ENCODE assay signal across 16 cellular contexts in genomic region chr6:36980129-36980528, GRCh38. TPM values are rescaled to one million over a fixed set of nuclear protein-coding genes. Genes with fewer than 3 reads are reported as not detected.
A peak's percentile ranks its signal among the peaks of the same experiment; 100 is the strongest.
DNase-seq lines count a peak whose midpoint lies in the region; ATAC-seq and TF ChIP-seq lines count a peak whose summit lies in the region.
"Had no signal": no experiment of that assay in that cellular context is flagged by ENCODE, and none has a peak within 500 bp of the region (broad histone marks: within the 10 kb centered on the region; RNA-seq: fewer than 3 reads in every experiment).

No MANE protein-coding gene starts in this region.

- H3K9ac ChIP-seq in Loucy (ENCODE audit: low read depth, low read length, poor library complexity, severe bottlenecking): no peak overlapping the region

- peaks cover 35% of the 10 kb centered on the region for H3K36me3 ChIP-seq in Loucy (ENCODE audit: insufficient read depth, low read length)

- no peaks in the 10 kb centered on the region for H3K27me3 Mint-ChIP-seq in activated CD4-positive, alpha-beta memory T cell treated with anti-CD3 and anti-CD28 coated beads for 36 hours
- H3K27me3 Mint-ChIP-seq in activated CD4-positive, alpha-beta memory T cell treated with anti-CD3 and anti-CD28 coated beads, Interleukin-2, amount 10 ng/mL, durations not matched to agents 7 days and 5 days: no peaks in the 10 kb centered on the region
- H3K27me3 Mint-ChIP-seq: natural killer cell treated with Interleukin-12 subunit alpha and Interleukin-12 subunit beta and Interleukin-15 and Interleukin-18, amount 100 ng/mL, for 72 hours had no signal

- POLR2A ChIA-PET in activated CD4-positive, alpha-beta memory T cell treated with anti-CD3 and anti-CD28 coated beads for 36 hours (lab: Charles Lee): no interaction called here
- POLR2A ChIA-PET in activated CD4-positive, alpha-beta memory T cell treated with anti-CD3 and anti-CD28 coated beads, Interleukin-2, amount 10 ng/mL, durations not matched to agents 7 days and 5 days (lab: Charles Lee): interaction anchor here (0.8 to 3.4 kb wide), 2 partner anchors 38 to 66 kb away, joined by 3 to 15 read pairs; no protein-coding TSS in a partner anchor

- no peaks in the 10 kb centered on the region for H3K9me3 ChIP-seq in Loucy (ENCODE audit: insufficient read depth, low read depth, low read length)
- H3K9me3 ChIP-seq: tibial nerve had no signal

- H4K20me1 ChIP-seq in Loucy (ENCODE audit: insufficient read depth, low read length, poor library complexity, severe bottlenecking): peaks cover 61% of the 10 kb centered on the region

- H3K4me3 ChIP-seq in Loucy (ENCODE audit: low read length, poor library complexity, severe bottlenecking): no peak overlapping the region
- H3K4me3 ChIP-seq: SK-N-MC, tibial nerve had no signal

- TF ChIP-seq CTCF in Loucy (conservative IDR thresholded peaks at IDR 0.05; ENCODE audit: low read length): no peak

- peak overlapping the region; percentile 20 for H3K27ac Mint-ChIP-seq in activated CD4-positive, alpha-beta memory T cell treated with anti-CD3 and anti-CD28 coated beads for 36 hours
- H3K27ac Mint-ChIP-seq in activated CD4-positive, alpha-beta memory T cell treated with anti-CD3 and anti-CD28 coated beads, Interleukin-2, amount 10 ng/mL, durations not matched to agents 7 days and 5 days: no peak overlapping the region
- peak overlapping the region; percentile 29 for H3K27ac Mint-ChIP-seq in stimulated activated effector memory CD8-positive, alpha-beta T cell treated with anti-CD3 and anti-CD28 coated beads, Interleukin-12 subunit alpha, Interleukin-12 subunit beta, amount 100 ng/mL, for 72 hours

- peaks cover 83% of the 10 kb centered on the region for H3K79me2 ChIP-seq in Loucy (ENCODE audit: insufficient read depth, low read length)

- H3K9me3 Mint-ChIP-seq in activated CD4-positive, alpha-beta memory T cell treated with anti-CD3 and anti-CD28 coated beads for 36 hours: no peaks in the 10 kb centered on the region
- no peaks in the 10 kb centered on the region for H3K9me3 Mint-ChIP-seq in activated CD4-positive, alpha-beta memory T cell treated with anti-CD3 and anti-CD28 coated beads, Interleukin-2, amount 10 ng/mL, durations not matched to agents 7 days and 5 days
- H3K9me3 Mint-ChIP-seq in stimulated activated effector memory CD8-positive, alpha-beta T cell treated with anti-CD3 and anti-CD28 coated beads, Interleukin-12 subunit alpha, Interleukin-12 subunit beta, amount 100 ng/mL, for 72 hours: no peaks in the 10 kb centered on the region
- H3K9me3 Mint-ChIP-seq: activated T-cell treated with anti-CD3 and anti-CD28 coated beads, Interleukin-2, amount 50 U/mL, for 4 hours; natural killer cell treated with Interleukin-12 subunit alpha and Interleukin-12 subunit beta and Interleukin-15 and Interleukin-18, amount 100 ng/mL, for 72 hours had no signal

- no peak overlapping the region for H3K4me3 Mint-ChIP-seq in activated CD4-positive, alpha-beta memory T cell treated with anti-CD3 and anti-CD28 coated beads for 36 hours
- H3K4me3 Mint-ChIP-seq in activated CD4-positive, alpha-beta memory T cell treated with anti-CD3 and anti-CD28 coated beads, Interleukin-2, amount 10 ng/mL, durations not matched to agents 7 days and 5 days: no peak overlapping the region
- H3K4me3 Mint-ChIP-seq in stimulated activated effector memory CD8-positive, alpha-beta T cell treated with anti-CD3 and anti-CD28 coated beads, Interleukin-12 subunit alpha, Interleukin-12 subunit beta, amount 100 ng/mL, for 72 hours: no peak overlapping the region
- H3K4me3 Mint-ChIP-seq: activated T-cell treated with anti-CD3 and anti-CD28 coated beads, Interleukin-2, amount 50 U/mL, for 4 hours; natural killer cell treated with Interleukin-12 subunit alpha and Interleukin-12 subunit beta and Interleukin-15 and Interleukin-18, amount 100 ng/mL, for 72 hours had no signal

- no peaks in the 10 kb centered on the region for H3K27me3 ChIP-seq in Loucy (ENCODE audit: insufficient read depth, low read length, poor library complexity, severe bottlenecking)
- H3K27me3 ChIP-seq: tibial nerve had no signal

- no peaks in the 10 kb centered on the region for H3K9me2 ChIP-seq in Loucy (replicated peaks; ENCODE audit: low read depth, low read length)

- no peaks in the 10 kb centered on the region; the same call in 1 of the 2 replicates for H3F3A ChIP-seq in Loucy (ENCODE audit: low read depth)

- peaks cover 24% of the 10 kb centered on the region for H3K4me1 Mint-ChIP-seq in activated CD4-positive, alpha-beta memory T cell treated with anti-CD3 and anti-CD28 coated beads for 36 hours (ENCODE audit: low read depth)
- peaks cover 27% of the 10 kb centered on the region for H3K4me1 Mint-ChIP-seq in activated CD4-positive, alpha-beta memory T cell treated with anti-CD3 and anti-CD28 coated beads, Interleukin-2, amount 10 ng/mL, durations not matched to agents 7 days and 5 days
- peaks cover 39% of the 10 kb centered on the region for H3K4me1 Mint-ChIP-seq in stimulated activated effector memory CD8-positive, alpha-beta T cell treated with anti-CD3 and anti-CD28 coated beads, Interleukin-12 subunit alpha, Interleukin-12 subunit beta, amount 100 ng/mL, for 72 hours

- CTCF ChIA-PET in activated CD4-positive, alpha-beta memory T cell treated with anti-CD3 and anti-CD28 coated beads for 36 hours (lab: Charles Lee): interaction anchor here (1.7 kb wide), 1 partner anchor 95 kb away, joined by 11 read pairs; the partner anchor contains the start of gene C6orf89
- CTCF ChIA-PET in activated CD4-positive, alpha-beta memory T cell treated with anti-CD3 and anti-CD28 coated beads, Interleukin-2, amount 10 ng/mL, durations not matched to agents 7 days and 5 days (lab: Charles Lee): interaction anchor here (1.6 to 3.6 kb wide), 2 partner anchors 38 to 95 kb away, joined by 10 to 20 read pairs; partner anchors contain the start of gene C6orf89

- intact Hi-C loops in activated CD4-positive, alpha-beta memory T cell treated with anti-CD3 and anti-CD28 coated beads for 36 hours (cut with micrococcal nuclease): loop anchor here (10.0 kb wide), 1 partner anchor 385 kb away; the partner anchor contains the start of gene SRSF3
- intact Hi-C loops in left ventricle myocardium superior (cut with micrococcal nuclease): no loop called here

- ATAC-seq in left ventricle myocardium superior (peak; percentile 11), HG03108 (IDR thresholded peaks at IDR 0.05; ENCODE audit: unreplicated experiment) (no peak)
- ATAC-seq in stimulated activated effector memory CD8-positive, alpha-beta T cell treated with anti-CD3 and anti-CD28 coated beads, Interleukin-12 subunit alpha, Interleukin-12 subunit beta, amount 100 ng/mL, for 72 hours: no peak
- ATAC-seq: activated T-cell treated with anti-CD3 and anti-CD28 coated beads, Interleukin-2, amount 50 U/mL, for 4 hours; natural killer cell treated with Interleukin-12 subunit alpha and Interleukin-12 subunit beta and Interleukin-15 and Interleukin-18, amount 100 ng/mL, for 72 hours had no signal

- no peak for DNase-seq in activated CD4-positive, alpha-beta memory T cell treated with anti-CD3 and anti-CD28 coated beads for 36 hours
- no peak for DNase-seq in activated CD4-positive, alpha-beta memory T cell treated with anti-CD3 and anti-CD28 coated beads, Interleukin-2, amount 10 ng/mL, durations not matched to agents 7 days and 5 days
- DNase-seq in left ventricle myocardium superior (no peak), middle frontal gyrus (ENCODE audit: extremely low spot score, low spot score) (no peak)
- no peak for DNase-seq in stimulated activated effector memory CD8-positive, alpha-beta T cell treated with anti-CD3 and anti-CD28 coated beads, Interleukin-12 subunit alpha, Interleukin-12 subunit beta, amount 100 ng/mL, for 72 hours (ENCODE audit: low spot score in 2 of 2)
- DNase-seq in stimulated activated naive CD4-positive, alpha-beta T cell (lab: John Stamatoyannopoulos, UW): no peak
- DNase-seq: activated T-cell treated with anti-CD3 and anti-CD28 coated beads, Interleukin-2, amount 50 U/mL, for 4 hours; kidney glomerular epithelial cell; NK-92 treated with Interleukin-12 subunit alpha and Interleukin-12 subunit beta, amount 100 ng/mL, for 24 hours; WERI-Rb-1 had no signal

- H3K4me2 ChIP-seq in Loucy (ENCODE audit: low read depth, low read length, poor library complexity, severe bottlenecking): peak overlapping the region; percentile 100

- H3K36me3 Mint-ChIP-seq in activated CD4-positive, alpha-beta memory T cell treated with anti-CD3 and anti-CD28 coated beads for 36 hours: peaks cover 38% of the 10 kb centered on the region
- peaks cover 60% of the 10 kb centered on the region for H3K36me3 Mint-ChIP-seq in activated CD4-positive, alpha-beta memory T cell treated with anti-CD3 and anti-CD28 coated beads, Interleukin-2, amount 10 ng/mL, durations not matched to agents 7 days and 5 days (ENCODE audit: low read depth)
- H3K36me3 Mint-ChIP-seq in stimulated activated effector memory CD8-positive, alpha-beta T cell treated with anti-CD3 and anti-CD28 coated beads, Interleukin-12 subunit alpha, Interleukin-12 subunit beta, amount 100 ng/mL, for 72 hours: peaks cover 49% of the 10 kb centered on the region

- no peak overlapping the region for H2AFZ ChIP-seq in Loucy (ENCODE audit: low read length)

- H3K4me1 ChIP-seq in Loucy (ENCODE audit: insufficient read depth, low read length, poor library complexity, severe bottlenecking): peaks cover 49% of the 10 kb centered on the region

RNA-seq across cellular contexts. Expression of gene MTCH1, which starts 5.9 kb away (rescaled TPM):
- total RNA-seq in activated CD4-positive, alpha-beta memory T cell treated with anti-CD3 and anti-CD28 coated beads for 36 hours: 100 to 1,000 TPM; 109 to 114 TPM
- total RNA-seq in activated CD4-positive, alpha-beta memory T cell treated with anti-CD3 and anti-CD28 coated beads, Interleukin-2, amount 10 ng/mL, durations not matched to agents 7 days and 5 days: 100 to 1,000 TPM; 131 TPM
- 216 TPM for total RNA-seq in left ventricle myocardium superior

RNA-seq across cellular contexts. Expression of gene FGD2, which starts 25.3 kb away (rescaled TPM):
- under 1 TPM; 0.48 to 0.52 TPM for total RNA-seq in activated CD4-positive, alpha-beta memory T cell treated with anti-CD3 and anti-CD28 coated beads for 36 hours
- total RNA-seq in activated CD4-positive, alpha-beta memory T cell treated with anti-CD3 and anti-CD28 coated beads, Interleukin-2, amount 10 ng/mL, durations not matched to agents 7 days and 5 days: 1 to 10 TPM; 4.7 to 4.9 TPM
- 8.0 TPM for total RNA-seq in left ventricle myocardium superior
- total RNA-seq: M059J had no signal

RNA-seq across cellular contexts. Expression of gene PI16, which starts 25.6 kb away (rescaled TPM):
- 1 to 10 TPM; 1.0 to 1.1 TPM for total RNA-seq in activated CD4-positive, alpha-beta memory T cell treated with anti-CD3 and anti-CD28 coated beads for 36 hours
- total RNA-seq in activated CD4-positive, alpha-beta memory T cell treated with anti-CD3 and anti-CD28 coated beads, Interleukin-2, amount 10 ng/mL, durations not matched to agents 7 days and 5 days: 1 to 10 TPM; 7.3 to 8.5 TPM
- total RNA-seq in left ventricle myocardium superior: 4.1 TPM
- total RNA-seq: activated T-cell treated with anti-CD3 and anti-CD28 coated beads, Interleukin-2, amount 50 U/mL, for 4 hours; M059J; natural killer cell treated with Interleukin-12 subunit alpha and Interleukin-12 subunit beta and Interleukin-15 and Interleukin-18, amount 100 ng/mL, for 72 hours had no signal
